31 cellular contexts compared by ENCODE assay signal in genomic region chr12:10115311-10115710, GRCh38. TPM values are rescaled to one million over a fixed set of nuclear protein-coding genes. Genes with fewer than 3 reads are reported as not detected.
"Had no signal": no experiment of that assay in that cellular context is flagged by ENCODE, and none has a peak within 500 bp of the region (broad histone marks: within the 10 kb centered on the region; RNA-seq: fewer than 3 reads in every experiment).

No MANE protein-coding gene starts in this region.

- DNase-seq: activated CD4-positive, alpha-beta memory T cell treated with anti-CD3 and anti-CD28 coated beads, Interleukin-2, amount 10 ng/mL, durations not matched to agents 7 days and 5 days; activated CD4-positive, alpha-beta T cell treated with anti-CD3 and anti-CD28 coated beads for 1 hour; activated CD4-positive, alpha-beta T cell treated with anti-CD3 and anti-CD28 coated beads for 4 hours; activated CD4-positive, alpha-beta T cell treated with anti-CD3 and anti-CD28 coated beads, Interleukin-2, amount 10 ng/mL, durations not matched to agents 7 days and 5 days; activated CD4-positive, alpha-beta T cell treated with anti-CD3 and anti-CD28 coated beads, Interleukin-2, amount 50 U/mL, for 4 hours; activated CD4-positive, CD25-positive, alpha-beta regulatory T cell; activated effector memory CD4-positive, alpha-beta T cell treated with Interleukin-2 at 50 U/mL for 16 hours; activated gamma-delta T cell treated with Interleukin-2 at 50 U/mL for 16 hours; activated naive CD4-positive, alpha-beta T cell treated with anti-CD3 and anti-CD28 coated beads, Interleukin-2, amount 50 U/mL, for 16 hours; activated naive CD4-positive, alpha-beta T cell treated with Interleukin-2 at 50 U/mL for 16 hours; activated T-cell treated with anti-CD3 and anti-CD28 coated beads, Interleukin-2, amount 50 U/mL, for 4 hours; amniotic stem cell; anterior cingulate cortex; brain microvascular endothelial cell; dermis blood vessel endothelial cell; effector CD4-positive, alpha-beta T cell; effector memory CD8-positive, alpha-beta T cell; erythroblast; gastrocnemius medialis; glutamatergic neuron; heart left ventricle; T-helper 2 cell had no signal

- H3K4me3 Mint-ChIP-seq: activated CD4-positive, alpha-beta memory T cell treated with anti-CD3 and anti-CD28 coated beads, Interleukin-2, amount 10 ng/mL, durations not matched to agents 7 days and 5 days; activated CD4-positive, alpha-beta T cell treated with anti-CD3 and anti-CD28 coated beads, Interleukin-2, amount 10 ng/mL, durations not matched to agents 7 days and 5 days; activated naive CD8-positive, alpha-beta T cell; activated T-cell treated with anti-CD3 and anti-CD28 coated beads, Interleukin-2, amount 50 U/mL, for 4 hours; activated T-helper 17 cell treated with anti-CD3 and anti-CD28 coated beads, Interleukin-2, amount 50 U/mL, for 72 hours; central memory CD8-positive, alpha-beta T cell; effector memory CD8-positive, alpha-beta T cell had no signal

- H3K9me3 ChIP-seq: gastrocnemius medialis had no signal

- H3K27ac Mint-ChIP-seq: activated CD4-positive, alpha-beta memory T cell treated with anti-CD3 and anti-CD28 coated beads, Interleukin-2, amount 10 ng/mL, durations not matched to agents 7 days and 5 days; activated CD4-positive, alpha-beta T cell treated with anti-CD3 and anti-CD28 coated beads, Interleukin-2, amount 10 ng/mL, durations not matched to agents 7 days and 5 days; activated naive CD8-positive, alpha-beta T cell; activated T-helper 17 cell treated with anti-CD3 and anti-CD28 coated beads, Interleukin-2, amount 50 U/mL, for 72 hours; effector memory CD8-positive, alpha-beta T cell had no signal

- H3K36me3 Mint-ChIP-seq: activated naive CD8-positive, alpha-beta T cell had no signal

- H3K36me3 ChIP-seq: brain microvascular endothelial cell, esophagus muscularis mucosa, gastrocnemius medialis, heart left ventricle had no signal

- H3K9me3 Mint-ChIP-seq: activated CD4-positive, alpha-beta memory T cell treated with anti-CD3 and anti-CD28 coated beads, Interleukin-2, amount 10 ng/mL, durations not matched to agents 7 days and 5 days; activated CD4-positive, alpha-beta T cell treated with anti-CD3 and anti-CD28 coated beads, Interleukin-2, amount 10 ng/mL, durations not matched to agents 7 days and 5 days; activated T-cell treated with anti-CD3 and anti-CD28 coated beads, Interleukin-2, amount 50 U/mL, for 4 hours; activated T-helper 17 cell treated with anti-CD3 and anti-CD28 coated beads, Interleukin-2, amount 50 U/mL, for 72 hours; central memory CD8-positive, alpha-beta T cell; effector memory CD8-positive, alpha-beta T cell had no signal

- H3K4me1 ChIP-seq: esophagus muscularis mucosa, foreskin keratinocyte, gastrocnemius medialis had no signal

- H3K27me3 ChIP-seq: brain microvascular endothelial cell, esophagus muscularis mucosa, foreskin keratinocyte, gastrocnemius medialis, heart left ventricle had no signal

- ATAC-seq: activated T-cell treated with anti-CD3 and anti-CD28 coated beads, Interleukin-2, amount 50 U/mL, for 4 hours; activated T-helper 17 cell treated with anti-CD3 and anti-CD28 coated beads, Interleukin-2, amount 50 U/mL, for 72 hours; effector memory CD8-positive, alpha-beta T cell; gastrocnemius medialis; heart left ventricle had no signal

- H3K27me3 Mint-ChIP-seq: activated naive CD8-positive, alpha-beta T cell; activated T-helper 17 cell treated with anti-CD3 and anti-CD28 coated beads, Interleukin-2, amount 50 U/mL, for 72 hours had no signal

- H3K4me1 Mint-ChIP-seq: activated CD4-positive, alpha-beta memory T cell treated with anti-CD3 and anti-CD28 coated beads, Interleukin-2, amount 10 ng/mL, durations not matched to agents 7 days and 5 days; activated CD4-positive, alpha-beta T cell treated with anti-CD3 and anti-CD28 coated beads, Interleukin-2, amount 10 ng/mL, durations not matched to agents 7 days and 5 days; activated T-helper 17 cell treated with anti-CD3 and anti-CD28 coated beads, Interleukin-2, amount 50 U/mL, for 72 hours; central memory CD8-positive, alpha-beta T cell had no signal

- H3K27ac ChIP-seq: brain microvascular endothelial cell, coronary artery, esophagus muscularis mucosa, foreskin keratinocyte, gastrocnemius medialis, heart left ventricle had no signal

- H3K4me3 ChIP-seq: coronary artery, esophagus muscularis mucosa, gastrocnemius medialis, heart left ventricle had no signal

RNA-seq across cellular contexts. Expression of gene CLEC7A, which starts 14.7 kb away (rescaled TPM):
- total RNA-seq: activated CD4-positive, alpha-beta memory T cell treated with anti-CD3 and anti-CD28 coated beads, Interleukin-2, amount 10 ng/mL, durations not matched to agents 7 days and 5 days; activated CD4-positive, alpha-beta T cell treated with anti-CD3 and anti-CD28 coated beads, Interleukin-2, amount 10 ng/mL, durations not matched to agents 7 days and 5 days; bronchial epithelial cell had no signal

RNA-seq across cellular contexts. Expression of gene CLEC1A, which starts 16.5 kb away (rescaled TPM):
- total RNA-seq: activated CD4-positive, alpha-beta memory T cell treated with anti-CD3 and anti-CD28 coated beads, Interleukin-2, amount 10 ng/mL, durations not matched to agents 7 days and 5 days; activated CD4-positive, alpha-beta T cell treated with anti-CD3 and anti-CD28 coated beads, Interleukin-2, amount 10 ng/mL, durations not matched to agents 7 days and 5 days; activated T-cell treated with anti-CD3 and anti-CD28 coated beads, Interleukin-2, amount 50 U/mL, for 4 hours; activated T-helper 17 cell treated with anti-CD3 and anti-CD28 coated beads, Interleukin-2, amount 50 U/mL, for 72 hours; astrocyte; bronchial epithelial cell; foreskin keratinocyte; T-helper 1 cell treated with Interleukin-12 subunit alpha and Interleukin-12 subunit beta and Interleukin-4 antibody, amounts not matched to agents 30 ng/mL and 1 ng/mL, for 36 hours had no signal
- polyA plus RNA-seq: foreskin keratinocyte had no signal

RNA-seq across cellular contexts. Expression of gene OLR1, which starts 56.6 kb away (rescaled TPM):
- total RNA-seq: activated CD4-positive, alpha-beta memory T cell treated with anti-CD3 and anti-CD28 coated beads, Interleukin-2, amount 10 ng/mL, durations not matched to agents 7 days and 5 days; activated CD4-positive, alpha-beta T cell treated with anti-CD3 and anti-CD28 coated beads, Interleukin-2, amount 10 ng/mL, durations not matched to agents 7 days and 5 days; activated T-cell treated with anti-CD3 and anti-CD28 coated beads, Interleukin-2, amount 50 U/mL, for 4 hours; activated T-helper 17 cell treated with anti-CD3 and anti-CD28 coated beads, Interleukin-2, amount 50 U/mL, for 72 hours; bronchial epithelial cell; dermis blood vessel endothelial cell; foreskin keratinocyte; T-helper 1 cell treated with Interleukin-12 subunit alpha and Interleukin-12 subunit beta and Interleukin-4 antibody, amounts not matched to agents 30 ng/mL and 1 ng/mL, for 36 hours had no signal
- polyA plus RNA-seq: foreskin keratinocyte had no signal
